Comparison of ENCODE assay signal across 9 cellular contexts in the genomic region with DNA sequence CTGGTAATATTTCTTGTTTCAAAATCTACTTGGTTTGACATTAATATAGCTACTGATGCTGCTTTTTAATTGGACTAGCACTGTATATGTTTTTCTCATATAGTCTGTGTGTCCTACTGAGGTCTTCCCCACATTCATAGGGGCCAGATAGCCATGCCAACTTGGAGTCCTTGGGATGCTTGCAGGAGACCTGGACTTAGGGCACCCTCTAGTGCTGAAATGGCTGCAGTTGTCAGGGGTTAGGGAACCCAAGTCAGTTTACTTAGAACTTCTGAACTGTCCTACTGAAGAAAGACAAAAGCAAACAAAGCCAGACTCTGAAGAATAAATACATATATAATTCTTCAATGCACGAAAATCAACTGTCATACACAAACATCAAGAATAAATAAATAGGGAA.
DNase-seq lines count a peak whose midpoint lies in the region; ATAC-seq and TF ChIP-seq lines count a peak whose summit lies in the region.
"Had no signal": no experiment of that assay in that cellular context is flagged by ENCODE, and none has a peak within 500 bp of the region (broad histone marks: within the 10 kb centered on the region; RNA-seq: fewer than 3 reads in every experiment).

No MANE protein-coding gene starts in this region.

- intact Hi-C loops in lower leg skin (cut with DNase I; ENCODE audit: low total_unique reads): no loop called here

- ATAC-seq in GM21529 (IDR thresholded peaks at IDR 0.05; ENCODE audit: unreplicated experiment): peak; percentile 45
- ATAC-seq in HG02885 (IDR thresholded peaks at IDR 0.05; ENCODE audit: poor library complexity, unreplicated experiment): no peak
- no peak for ATAC-seq in GM19023 (IDR thresholded peaks at IDR 0.05; ENCODE audit: unreplicated experiment)

- no peak overlapping the region for H3K4me3 ChIP-seq in lower leg skin (ENCODE audit: low read depth, poor library complexity, severe bottlenecking)
- H3K4me3 ChIP-seq: lung had no signal

- WGBS in lower leg skin, 2 donors: 52 to 54% methylated on average over 1 of the region's 1 CpG

- in situ Hi-C loops in SK-MEL-5 (cut with HindIII; ENCODE audit: low pct_unique_long_range_greater_than_20kb, low sequenced_read_pairs): no loop called here

- no peak for TF ChIP-seq CTCF in lower leg skin (IDR thresholded peaks at IDR 0.05)

- no peak for TF ChIP-seq POLR2A in lower leg skin (IDR thresholded peaks at IDR 0.05)

- DNase-seq in CD1c-positive myeloid dendritic cell (ENCODE audit: extremely low spot score) (peak; percentile 11), SK-MEL-5 (ENCODE audit: low read depth, low spot score) (peak; percentile 59), hepatic stellate cell (ENCODE audit: low spot score) (peak; percentile 0), lower leg skin (ENCODE audit: low spot score in 2 of 2) (no peak), COR-L47 (lab: John Stamatoyannopoulos, UW) (no peak)

Comparison
In these comparisons a context has a peak if more than half of its experiments do, and no peak if none do; other contexts are left out.
1. DNase-seq: peak in CD1c-positive myeloid dendritic cell (single experiment), SK-MEL-5 (single experiment) and hepatic stellate cell (single experiment); none in lower leg skin (0 of 2) and COR-L47 (single experiment).